Comparison of ENCODE assay signal across 20 cellular contexts in the genomic region with DNA sequence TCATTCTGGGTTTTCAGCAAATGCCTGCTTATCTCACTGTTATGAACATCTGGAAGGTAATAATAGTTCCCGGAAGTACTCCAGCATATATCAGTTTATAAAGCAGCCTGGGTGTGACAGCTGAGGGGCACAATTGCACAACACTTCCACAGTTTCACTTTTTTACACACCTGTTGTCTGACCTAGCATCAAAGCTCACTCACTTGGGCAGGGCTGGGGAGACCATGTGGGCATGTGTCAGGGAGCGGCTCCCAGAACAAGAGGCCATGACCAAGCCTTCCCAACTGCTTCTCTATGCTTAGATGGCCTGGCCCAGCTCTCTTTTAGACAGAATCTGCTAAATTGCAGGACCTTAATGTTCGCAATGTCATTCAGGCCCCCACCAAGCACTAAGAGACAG.
"Had no signal": no experiment of that assay in that cellular context is flagged by ENCODE, and none has a peak within 500 bp of the region (broad histone marks: within the 10 kb centered on the region; RNA-seq: fewer than 3 reads in every experiment).

No MANE protein-coding gene starts in this region.

- H3K27ac Mint-ChIP-seq: immature natural killer cell; naive thymus-derived CD8-positive, alpha-beta T cell; stimulated activated memory B cell treated with anti-CD40 and anti-IgM and Interleukin-4, amounts not matched to agents 10 μg/mL and 1 μg/mL and 100 μg/mL, for 72 hours; stimulated activated naive CD8-positive, alpha-beta T cell treated with anti-CD3 and anti-CD28 coated beads, Interleukin-15, Interleukin-2, amounts not matched to agents 100 ng/mL and 50 ng/mL, for 24 hours had no signal

- H3K4me3 ChIP-seq: coronary artery, lung, prostate gland, right atrium auricular region, sigmoid colon, spleen, thoracic aorta, vagina had no signal

- H3K4me3 Mint-ChIP-seq: immature natural killer cell; naive thymus-derived CD8-positive, alpha-beta T cell; stimulated activated memory B cell treated with anti-CD40 and anti-IgM and Interleukin-4, amounts not matched to agents 10 μg/mL and 1 μg/mL and 100 μg/mL, for 72 hours; stimulated activated naive CD8-positive, alpha-beta T cell treated with anti-CD3 and anti-CD28 coated beads, Interleukin-15, Interleukin-2, amounts not matched to agents 100 ng/mL and 50 ng/mL, for 24 hours had no signal

- H3K27me3 ChIP-seq: right atrium auricular region, sigmoid colon, vagina had no signal

- H3K9me3 ChIP-seq: prostate gland, right atrium auricular region, sigmoid colon, spleen, thoracic aorta, vagina had no signal

- H3K4me1 Mint-ChIP-seq: immature natural killer cell; naive thymus-derived CD8-positive, alpha-beta T cell; stimulated activated memory B cell treated with anti-CD40 and anti-IgM and Interleukin-4, amounts not matched to agents 10 μg/mL and 1 μg/mL and 100 μg/mL, for 72 hours had no signal

- H3K4me1 ChIP-seq: prostate gland, right atrium auricular region, sigmoid colon, spleen, vagina had no signal

- H3K9me3 Mint-ChIP-seq: immature natural killer cell; naive thymus-derived CD8-positive, alpha-beta T cell; stimulated activated memory B cell treated with anti-CD40 and anti-IgM and Interleukin-4, amounts not matched to agents 10 μg/mL and 1 μg/mL and 100 μg/mL, for 72 hours; stimulated activated naive CD8-positive, alpha-beta T cell treated with anti-CD3 and anti-CD28 coated beads, Interleukin-15, Interleukin-2, amounts not matched to agents 100 ng/mL and 50 ng/mL, for 24 hours had no signal

- H3K36me3 Mint-ChIP-seq: immature natural killer cell; naive thymus-derived CD8-positive, alpha-beta T cell; stimulated activated memory B cell treated with anti-CD40 and anti-IgM and Interleukin-4, amounts not matched to agents 10 μg/mL and 1 μg/mL and 100 μg/mL, for 72 hours had no signal

- ATAC-seq: left lobe of liver; naive thymus-derived CD8-positive, alpha-beta T cell; stimulated activated memory B cell treated with anti-CD40 and anti-IgM and Interleukin-4, amounts not matched to agents 10 μg/mL and 1 μg/mL and 100 μg/mL, for 72 hours had no signal

- H3K27ac ChIP-seq: coronary artery, prostate gland, right atrium auricular region, sigmoid colon, spleen, thoracic aorta, vagina had no signal

- H3K36me3 ChIP-seq: prostate gland, right atrium auricular region, sigmoid colon, spleen, thoracic aorta, vagina had no signal

- DNase-seq: dermis blood vessel endothelial cell; hypothalamus; immature natural killer cell; islet precursor cell; kidney glomerular epithelial cell; mesenchymal stem cell; midbrain; naive thymus-derived CD8-positive, alpha-beta T cell; sigmoid colon; spleen; stimulated activated CD4-positive, alpha-beta T cell treated with anti-CD3 and anti-CD28 coated beads, Interleukin-4, amount 100 ng/mL, for 4 hours had no signal
